In the genomic region with DNA sequence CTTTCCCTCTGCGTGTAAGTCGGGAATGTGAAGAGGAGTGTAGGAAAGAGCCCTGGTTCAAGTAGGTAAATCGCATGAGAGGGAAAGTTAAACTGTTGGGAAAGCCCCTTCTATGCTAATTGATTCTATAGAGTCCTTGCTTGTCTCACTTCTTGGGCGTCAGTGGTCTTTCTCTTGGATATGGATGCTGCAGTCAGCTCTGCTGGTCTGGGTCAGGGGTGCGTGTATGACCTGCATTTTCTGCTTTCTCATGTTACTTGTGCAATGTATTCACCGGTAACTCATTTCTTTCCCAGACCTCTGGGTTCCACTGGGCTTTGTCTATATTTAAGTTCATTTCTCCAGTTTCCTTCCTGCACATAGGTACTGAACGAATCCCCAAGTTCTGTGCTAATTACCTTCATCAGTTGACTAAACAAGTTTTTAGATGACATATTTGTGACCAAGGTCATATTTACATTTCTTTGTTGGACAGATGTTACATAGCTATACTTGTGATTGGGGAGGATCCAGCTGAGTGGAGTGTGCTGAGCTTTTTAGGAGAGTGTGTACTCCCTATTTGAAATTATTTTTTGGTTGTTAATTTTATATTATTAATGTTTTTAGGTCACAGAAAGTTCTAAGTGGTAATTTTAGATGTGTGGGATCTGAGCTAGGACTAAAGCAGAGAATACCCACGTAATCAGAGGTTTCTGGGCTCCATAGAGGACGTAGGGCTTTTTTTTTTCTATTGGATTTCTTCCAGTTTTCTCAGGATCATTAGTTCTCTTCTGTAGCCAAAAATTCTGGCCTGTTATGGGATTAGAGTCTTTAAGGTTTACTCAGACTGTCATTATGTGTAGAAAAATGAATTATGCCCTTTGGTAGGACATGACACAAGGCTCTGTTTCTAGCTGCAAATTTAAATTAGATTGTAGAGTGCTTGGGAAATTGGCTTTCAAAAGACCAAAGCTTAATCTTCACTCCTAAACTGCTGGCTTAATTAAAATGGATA, we compare ENCODE assay signal across 8 cellular contexts. TPM values are rescaled to one million over a fixed set of nuclear protein-coding genes. Genes with fewer than 3 reads are reported as not detected.
A peak's percentile ranks its signal among the peaks of the same experiment; 100 is the strongest.
DNase-seq lines count a peak whose midpoint lies in the region; ATAC-seq and TF ChIP-seq lines count a peak whose summit lies in the region.

No MANE protein-coding gene starts in this region.

- no peaks in the 10 kb centered on the region for H3K9me3 ChIP-seq in prostate gland

- ATAC-seq in activated T-cell treated with anti-CD3 and anti-CD28 coated beads, Interleukin-2, amount 50 U/mL, for 72 hours (replicated peaks in 1 of 2), result no peak
- ATAC-seq in HG02852 (IDR thresholded peaks at IDR 0.05; ENCODE audit: unreplicated experiment) (no peak), HG02973 (IDR thresholded peaks at IDR 0.05; ENCODE audit: unreplicated experiment) (no peak)

- TF ChIP-seq POLR2A in prostate gland (IDR thresholded peaks at IDR 0.05), result no peak

- intact Hi-C loops in prostate gland (cut with DNase I), result no loop called here

- H3K4me3 Mint-ChIP-seq in activated T-cell treated with anti-CD3 and anti-CD28 coated beads, Interleukin-2, amount 50 U/mL, for 72 hours, result peak overlapping the region; percentile 93 to 98

- DNase-seq in NCI-H1092 treated with DMSO at 0.1 percent for 48 hours (lab: John Stamatoyannopoulos, UW) (peak; percentile 54), NCI-H1092 (lab: John Stamatoyannopoulos, UW) (no peak), LHCN-M2 (ENCODE audit: low read depth) (peak; percentile 39), foreskin fibroblast (peak; percentile 33 to 60), prostate gland (ENCODE audit: low spot score) (peak; percentile 34)
- DNase-seq in activated T-cell treated with anti-CD3 and anti-CD28 coated beads, Interleukin-2, amount 50 U/mL, for 72 hours, result peak; percentile 24 to 32

- H3K4me3 ChIP-seq in foreskin fibroblast (ENCODE audit: low read depth in 1 of 2, low read length in 2 of 2) (peak overlapping the region; percentile 84 to 98), prostate gland (peak overlapping the region; percentile 90 to 95)

- WGBS in prostate gland, result under 1% methylated on average over 9 of the region's 9 CpGs

- peaks cover 24% of the 10 kb centered on the region for H3K4me1 ChIP-seq in prostate gland (replicated peaks)

- peak overlapping the region; percentile 99 for H3K27ac ChIP-seq in prostate gland

- TF ChIP-seq CTCF in foreskin fibroblast (IDR thresholded peaks at IDR 0.05; ENCODE audit: low read depth, low read length) (no peak), prostate gland (IDR thresholded peaks at IDR 0.05) (no peak)

- no peaks in the 10 kb centered on the region for H3K27me3 Mint-ChIP-seq in activated T-cell treated with anti-CD3 and anti-CD28 coated beads, Interleukin-2, amount 50 U/mL, for 72 hours (ENCODE audit: low read depth)

- H3K36me3 Mint-ChIP-seq in activated T-cell treated with anti-CD3 and anti-CD28 coated beads, Interleukin-2, amount 50 U/mL, for 72 hours (ENCODE audit: insufficient read depth in 2 of 2), result peaks cover 21 to 31% of the 10 kb centered on the region in 2 donors

- no peaks in the 10 kb centered on the region for H3K27me3 ChIP-seq in prostate gland (replicated peaks; ENCODE audit: insufficient read depth)

- no peaks in the 10 kb centered on the region for H3K9me3 Mint-ChIP-seq in activated T-cell treated with anti-CD3 and anti-CD28 coated beads, Interleukin-2, amount 50 U/mL, for 72 hours

- H3K4me1 Mint-ChIP-seq in activated T-cell treated with anti-CD3 and anti-CD28 coated beads, Interleukin-2, amount 50 U/mL, for 72 hours (ENCODE audit: low read depth), result peaks cover 63% of the 10 kb centered on the region

- H3K36me3 ChIP-seq in prostate gland, result no peaks in the 10 kb centered on the region

- peak overlapping the region; percentile 97 for H3K27ac Mint-ChIP-seq in activated T-cell treated with anti-CD3 and anti-CD28 coated beads, Interleukin-2, amount 50 U/mL, for 72 hours

RNA-seq across cellular contexts. Expression of gene SETD5, which starts 1.6 kb away (rescaled TPM):
- total RNA-seq in LHCN-M2 (2014; rRNA removed) (51.2 and 51.8 TPM in 2 replicates), prostate gland (100 to 1,000 TPM in 1 of 2 donors, 10 to 100 TPM in 1; 58.4 to 118 TPM)
- 28.9 TPM for polyA plus RNA-seq in LHCN-M2 (2012)
- 100 to 1,000 TPM; 158 to 173 TPM for total RNA-seq in activated T-cell treated with anti-CD3 and anti-CD28 coated beads, Interleukin-2, amount 50 U/mL, for 72 hours

RNA-seq across cellular contexts. Expression of gene THUMPD3, which starts 36.2 kb away (rescaled TPM):
- total RNA-seq in LHCN-M2 (2014; rRNA removed), result 46.8 and 55.0 TPM in 2 replicates
- 35.7 TPM for polyA plus RNA-seq in LHCN-M2 (2012)
- 10 to 100 TPM; 56.0 to 65.5 TPM for total RNA-seq in activated T-cell treated with anti-CD3 and anti-CD28 coated beads, Interleukin-2, amount 50 U/mL, for 72 hours
- total RNA-seq in prostate gland, result 10 to 100 TPM; 28.8 to 38.7 TPM
